Comparison of ENCODE assay signal across 24 cellular contexts in the genomic region with DNA sequence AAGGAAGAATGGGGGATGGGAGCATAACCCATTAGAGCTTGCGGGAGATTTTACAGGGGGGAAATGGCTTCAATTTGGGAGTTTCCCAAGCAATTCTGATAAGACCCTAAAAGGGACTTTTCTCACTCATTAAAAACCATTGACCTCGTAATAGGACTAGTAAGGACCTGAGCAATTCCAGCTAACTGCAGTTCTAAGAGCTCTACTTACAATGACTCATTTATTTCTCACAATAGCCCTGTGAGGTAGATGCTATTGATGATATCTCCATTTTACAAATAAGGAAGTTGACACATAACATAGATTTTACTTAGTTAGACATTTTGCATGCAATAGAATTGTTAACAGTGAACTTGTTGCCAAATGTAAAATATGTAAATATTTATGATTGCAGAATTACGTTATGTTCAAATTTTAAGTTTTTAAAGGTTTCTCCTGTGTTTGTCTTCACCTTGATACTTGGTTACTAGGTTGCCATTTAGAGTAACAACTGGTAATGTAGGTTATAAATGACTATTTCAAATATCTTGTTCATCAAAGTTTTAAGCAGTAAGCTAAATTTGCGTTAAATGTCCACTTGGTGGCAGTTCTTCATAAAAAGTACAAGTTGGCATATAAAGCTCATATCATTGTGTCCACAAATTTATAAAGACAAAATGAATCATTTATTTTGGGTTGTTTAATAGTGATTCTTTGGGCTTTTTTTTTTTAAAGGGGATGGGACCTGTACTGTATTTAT.
A peak's percentile ranks its signal among the peaks of the same experiment; 100 is the strongest.
DNase-seq lines count a peak whose midpoint lies in the region; FAIRE-seq and TF ChIP-seq lines count a peak whose summit lies in the region.
"Had no signal": no experiment of that assay in that cellular context is flagged by ENCODE, and none has a peak within 500 bp of the region (broad histone marks: within the 10 kb centered on the region; RNA-seq: fewer than 3 reads in every experiment).

No MANE protein-coding gene starts in this region.

- H3K36me3 Mint-ChIP-seq in chondrocyte (ENCODE audit: low read depth) = no peaks in the 10 kb centered on the region
- H3K36me3 Mint-ChIP-seq: activated CD8-positive, alpha-beta memory T cell treated with anti-CD3 and anti-CD28 coated beads, Interleukin-2, amount 10 ng/mL, durations not matched to agents 7 days and 5 days had no signal

- H3K27ac ChIP-seq in HUES48 (ENCODE audit: low read depth, low read length) = peak overlapping the region; percentile 69
- H3K27ac ChIP-seq: 22Rv1, esophagus muscularis mucosa, transverse colon had no signal

- H3K4me1 ChIP-seq in HUES48 (ENCODE audit: control insufficient read depth, insufficient read depth, low read length) = peaks cover 11% of the 10 kb centered on the region
- H3K4me1 ChIP-seq: esophagus muscularis mucosa, transverse colon had no signal

- H3K9me3 ChIP-seq in HUES48 (ENCODE audit: control insufficient read depth, insufficient read depth, low read length) = peaks cover 24% of the 10 kb centered on the region
- H3K9me3 ChIP-seq: esophagus muscularis mucosa had no signal

- DNase-seq in DMS 273 (lab: John Stamatoyannopoulos, UW; ENCODE audit: unreplicated experiment) = peak; percentile 5
- DNase-seq in DMS 273 treated with DMSO at 0.1 percent for 48 hours (lab: John Stamatoyannopoulos, UW) = no peak
- DNase-seq in iris pigment epithelial cell (ENCODE audit: low read depth) = peak; percentile 49
- DNase-seq in EL = no peak
- no peak for DNase-seq in chondrocyte (ENCODE audit: low spot score)
- no peak for DNase-seq in cerebellum (ENCODE audit: low spot score)
- DNase-seq: activated CD8-positive, alpha-beta memory T cell treated with anti-CD3 and anti-CD28 coated beads, Interleukin-2, amount 10 ng/mL, durations not matched to agents 7 days and 5 days; GF-D8; Kasumi-1; NCI-H1436 treated with DMSO at 0.1 percent for 48 hours; NCI-H2171 treated with DMSO at 0.1 percent for 48 hours; NCI-H748 treated with DMSO at 0.1 percent for 48 hours; SK-N-SH; stimulated activated CD4-positive, alpha-beta T cell treated with anti-CD3 and anti-CD28 coated beads, Interleukin-2, amount 100 ng/mL, for 24 hours; stimulated activated naive CD8-positive, alpha-beta T cell treated with anti-CD3 and anti-CD28 coated beads, Interleukin-15, Interleukin-2, amounts not matched to agents 100 U/mL and 50 U/mL, for 24 hours; transverse colon had no signal

- FAIRE-seq in TTC549 (lab: Jason Lieb, UNC) = peak; percentile 91

- no peaks in the 10 kb centered on the region for H3K4me1 Mint-ChIP-seq in chondrocyte (ENCODE audit: low read depth)
- H3K4me1 Mint-ChIP-seq: B cell, neural crest cell had no signal

- H3K9ac ChIP-seq in HUES48 (ENCODE audit: low read depth, low read length) = no peak overlapping the region
- H3K9ac ChIP-seq: SK-N-SH had no signal

- no peak overlapping the region for H3K4me3 Mint-ChIP-seq in chondrocyte (ENCODE audit: unreplicated experiment)
- H3K4me3 Mint-ChIP-seq: activated CD8-positive, alpha-beta memory T cell treated with anti-CD3 and anti-CD28 coated beads, Interleukin-2, amount 10 ng/mL, durations not matched to agents 7 days and 5 days; B cell; neural crest cell; T-helper 2 cell treated with Interferon-gamma antibody and Interleukin-4, amounts not matched to agents 5 μg/mL and 100 μg/mL, for 36 hours had no signal

- no peaks in the 10 kb centered on the region for H3K36me3 ChIP-seq in HUES48 (ENCODE audit: control insufficient read depth, insufficient read depth, low read length)
- H3K36me3 ChIP-seq: esophagus muscularis mucosa, transverse colon had no signal

- no peaks in the 10 kb centered on the region for H3K27me3 ChIP-seq in HUES48 (ENCODE audit: control insufficient read depth, insufficient read depth, low read length)
- H3K27me3 ChIP-seq: esophagus muscularis mucosa, transverse colon had no signal

- H3K27ac Mint-ChIP-seq in chondrocyte (ENCODE audit: unreplicated experiment) = no peak overlapping the region
- H3K27ac Mint-ChIP-seq: activated CD8-positive, alpha-beta memory T cell treated with anti-CD3 and anti-CD28 coated beads, Interleukin-2, amount 10 ng/mL, durations not matched to agents 7 days and 5 days; B cell; progenitor cell of endocrine pancreas; T-helper 2 cell treated with Interferon-gamma antibody and Interleukin-4, amounts not matched to agents 5 μg/mL and 100 μg/mL, for 36 hours had no signal

- peaks cover 3% of the 10 kb centered on the region for H3K9me3 Mint-ChIP-seq in chondrocyte (ENCODE audit: low read depth)

- H3K4me3 ChIP-seq in HUES48 (ENCODE audit: low read depth, low read length) = peak overlapping the region; percentile 17; the same call in 1 of the 2 replicates
- H3K4me3 ChIP-seq: esophagus muscularis mucosa, transverse colon had no signal

- peaks cover 1% of the 10 kb centered on the region for H3K27me3 Mint-ChIP-seq in chondrocyte (ENCODE audit: low read depth)
- H3K27me3 Mint-ChIP-seq: activated CD8-positive, alpha-beta memory T cell treated with anti-CD3 and anti-CD28 coated beads, Interleukin-2, amount 10 ng/mL, durations not matched to agents 7 days and 5 days; B cell; progenitor cell of endocrine pancreas had no signal

- TF ChIP-seq CTCF in chondrocyte (IDR thresholded peaks at IDR 0.05) = no peak

Comparison
In these comparisons a context has a peak if more than half of its experiments do, and no peak if none do; other contexts are left out.
1. DNase-seq: peak in DMS 273 (single experiment) and iris pigment epithelial cell (single experiment); none in DMS 273 treated with DMSO at 0.1 percent for 48 hours (single experiment), EL (single experiment), chondrocyte (single experiment) and cerebellum (single experiment).